Comparison of ENCODE assay signal across 26 cellular contexts in the genomic region with DNA sequence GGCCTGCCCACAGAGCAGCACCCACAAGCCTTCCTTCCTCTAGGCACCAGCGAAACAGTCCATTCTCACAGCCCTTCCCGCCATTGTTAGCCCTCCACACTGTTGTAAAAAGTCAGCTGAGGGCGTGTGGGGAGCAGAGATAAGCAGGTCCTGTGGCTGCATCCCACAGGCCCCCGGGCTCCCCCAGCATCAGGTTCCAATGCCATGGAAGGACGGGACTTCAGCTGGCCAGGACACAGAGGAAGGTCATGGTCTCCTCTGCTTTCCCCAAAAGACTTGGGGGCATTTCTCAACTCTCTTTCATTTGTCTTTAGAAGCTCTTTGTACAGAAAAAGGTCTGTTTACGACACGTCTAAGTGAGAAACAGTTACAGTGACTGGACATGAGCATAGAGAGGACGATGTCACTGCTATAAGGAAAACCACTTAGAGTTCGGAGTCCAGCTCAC.
"Had no signal": no experiment of that assay in that cellular context is flagged by ENCODE, and none has a peak within 500 bp of the region (broad histone marks: within the 10 kb centered on the region; RNA-seq: fewer than 3 reads in every experiment).

No MANE protein-coding gene starts in this region.

- H3K4me3 ChIP-seq: gastroesophageal sphincter, neural progenitor cell, ovary, right lobe of liver, stomach, thyroid gland, vagina had no signal

- ATAC-seq: effector memory CD8-positive, alpha-beta T cell; esophagus mucosa; gastroesophageal sphincter; left lobe of liver; naive thymus-derived CD4-positive, alpha-beta T cell had no signal

- H3K27me3 ChIP-seq: gastroesophageal sphincter, neural progenitor cell, ovary, right lobe of liver, stomach, thyroid gland, vagina had no signal

- H3K36me3 ChIP-seq: gastroesophageal sphincter, neural progenitor cell, ovary, right lobe of liver had no signal

- DNase-seq: cerebellar nuclear complex; cortex of kidney; effector memory CD8-positive, alpha-beta T cell; foreskin fibroblast; kidney; mesendoderm; midbrain; naive thymus-derived CD4-positive, alpha-beta T cell; nucleus accumbens; ovary; retina; small intestine; stimulated activated CD4-positive, alpha-beta T cell treated with anti-CD3 and anti-CD28 coated beads, Interleukin-12 subunit alpha, Interleukin-12 subunit beta, amount 100 ng/mL, for 4 hours; stimulated activated CD4-positive, alpha-beta T cell treated with anti-CD3 and anti-CD28 coated beads, Interleukin-1b, Interleukin-23, amount 100 ng/mL, for 48 hours; stimulated activated CD4-positive, alpha-beta T cell treated with anti-CD3 and anti-CD28 coated beads, Interleukin-4, amount 100 ng/mL, for 1 hour; stimulated activated CD8-positive, alpha-beta memory T cell treated with anti-CD3 and anti-CD28 coated beads, Interleukin-4, amount 100 ng/mL, for 48 hours; stimulated activated naive CD4-positive, alpha-beta T cell treated with Interleukin-2 at 50 U/mL for 16 hours; stomach; thyroid gland; trophoblast cell had no signal

- H3K9me3 ChIP-seq: gastroesophageal sphincter, ovary, right lobe of liver, stomach, thyroid gland, vagina had no signal

- H3K4me1 ChIP-seq: gastroesophageal sphincter, right lobe of liver had no signal

- H3K27ac ChIP-seq: gastroesophageal sphincter, neural progenitor cell, ovary, right lobe of liver, stomach had no signal
